Comparison of ENCODE assay signal across 10 cellular contexts in genomic region chrX:10482262-10482661, GRCh38.
DNase-seq lines count a peak whose midpoint lies in the region; ATAC-seq, FAIRE-seq and TF ChIP-seq lines count a peak whose summit lies in the region.
"Had no signal": no experiment of that assay in that cellular context is flagged by ENCODE, and none has a peak within 500 bp of the region (broad histone marks: within the 10 kb centered on the region; RNA-seq: fewer than 3 reads in every experiment).

No MANE protein-coding gene starts in this region.

- TF ChIP-seq CTCF in GM23338 (conservative IDR thresholded peaks at IDR 0.05; ENCODE audit: low read depth in 2 of 2), result no peak
- TF ChIP-seq CTCF in osteoblast (IDR thresholded peaks at IDR 0.05; ENCODE audit: extremely low read depth, low read depth, low read length), result no peak
- TF ChIP-seq CTCF in A673 (conservative IDR thresholded peaks at IDR 0.05; ENCODE audit: low read depth, low read length), result no peak

- no peaks in the 10 kb centered on the region for H3K9me2 ChIP-seq in GM23338 (ENCODE audit: insufficient read depth)

- H3K4me1 ChIP-seq in GM23338 (ENCODE audit: insufficient read depth) (peaks cover 16% of the 10 kb centered on the region), osteoblast (ENCODE audit: insufficient read depth, low read length) (peaks cover 21% of the 10 kb centered on the region), A673 (ENCODE audit: insufficient read depth, low read length, poor library complexity, severe bottlenecking) (no peaks in the 10 kb centered on the region)

- FAIRE-seq in GM12891 (lab: Jason Lieb, UNC), result peak; percentile 80

- H3K27ac Mint-ChIP-seq in GM23338, result no peak overlapping the region
- no peak overlapping the region for H3K27ac Mint-ChIP-seq in activated CD4-positive, alpha-beta T cell treated with anti-CD3 and anti-CD28 coated beads for 36 hours
- H3K27ac Mint-ChIP-seq: natural killer cell treated with Interleukin-12 subunit alpha and Interleukin-12 subunit beta and Interleukin-15 and Interleukin-18, amount 100 ng/mL, for 72 hours had no signal

- peaks cover 31% of the 10 kb centered on the region for H3K36me3 Mint-ChIP-seq in GM23338 (ENCODE audit: low read depth)
- no peaks in the 10 kb centered on the region for H3K36me3 Mint-ChIP-seq in activated CD4-positive, alpha-beta T cell treated with anti-CD3 and anti-CD28 coated beads for 36 hours (ENCODE audit: low read depth)
- H3K36me3 Mint-ChIP-seq: natural killer cell treated with Interleukin-12 subunit alpha and Interleukin-12 subunit beta and Interleukin-15 and Interleukin-18, amount 100 ng/mL, for 72 hours had no signal

- no peaks in the 10 kb centered on the region for H3F3A ChIP-seq in GM23338 (replicated peaks; ENCODE audit: low read depth)

- H3K4me1 Mint-ChIP-seq in GM23338, result peaks cover 28% of the 10 kb centered on the region
- H3K4me1 Mint-ChIP-seq in activated CD4-positive, alpha-beta T cell treated with anti-CD3 and anti-CD28 coated beads for 36 hours, result no peaks in the 10 kb centered on the region

- H3K4me2 ChIP-seq in GM23338 (no peak overlapping the region), osteoblast (ENCODE audit: insufficient read depth, low read length) (no peak overlapping the region)

- no peak overlapping the region for H3K27ac ChIP-seq in GM23338 (ENCODE audit: low read depth)
- H3K27ac ChIP-seq in osteoblast (ENCODE audit: low read depth, low read length), result no peak overlapping the region
- H3K27ac ChIP-seq in A673 (ENCODE audit: low read depth, low read length, poor library complexity, severe bottlenecking), result no peak overlapping the region

- H3K4me3 ChIP-seq in GM23338 (no peak overlapping the region), osteoblast (ENCODE audit: insufficient read depth, low read length) (no peak overlapping the region), A673 (ENCODE audit: low read depth, low read length, poor library complexity, severe bottlenecking) (no peak overlapping the region)

- CTCF ChIA-PET in A673 (lab: Charles Lee), result no interaction called here
- CTCF ChIA-PET in activated CD4-positive, alpha-beta T cell treated with anti-CD3 and anti-CD28 coated beads for 36 hours (lab: Charles Lee), result interaction anchor here (0.7 kb wide), 1 partner anchor 51 kb away, joined by 3 read pairs; no protein-coding TSS in a partner anchor

- no peaks in the 10 kb centered on the region for H4K20me1 ChIP-seq in GM23338 (replicated peaks; ENCODE audit: insufficient read depth)
- no peaks in the 10 kb centered on the region for H4K20me1 ChIP-seq in osteoblast (ENCODE audit: insufficient read depth, low read length)

- H3K36me3 ChIP-seq in GM23338 (ENCODE audit: insufficient read depth) (no peaks in the 10 kb centered on the region), osteoblast (ENCODE audit: insufficient read depth, low read length) (peaks cover 16% of the 10 kb centered on the region), A673 (ENCODE audit: insufficient read depth, low read length, poor library complexity, severe bottlenecking) (no peaks in the 10 kb centered on the region)

- intact Hi-C loops in Right ventricle myocardium superior (cut with DNase I), result no loop called here
- intact Hi-C loops in A673 (cut with micrococcal nuclease; ENCODE audit: unreplicated experiment), result no loop called here
- intact Hi-C loops in activated CD4-positive, alpha-beta T cell treated with anti-CD3 and anti-CD28 coated beads for 36 hours (cut with DNase I, micrococcal nuclease), result no loop called here

- no peaks in the 10 kb centered on the region for H3K27me3 Mint-ChIP-seq in GM23338 (ENCODE audit: insufficient read depth, low read depth, poor library complexity)
- no peaks in the 10 kb centered on the region for H3K27me3 Mint-ChIP-seq in activated CD4-positive, alpha-beta T cell treated with anti-CD3 and anti-CD28 coated beads for 36 hours
- H3K27me3 Mint-ChIP-seq: natural killer cell treated with Interleukin-12 subunit alpha and Interleukin-12 subunit beta and Interleukin-15 and Interleukin-18, amount 100 ng/mL, for 72 hours had no signal

- no peak overlapping the region for H3K4me3 Mint-ChIP-seq in GM23338
- H3K4me3 Mint-ChIP-seq in activated CD4-positive, alpha-beta T cell treated with anti-CD3 and anti-CD28 coated beads for 36 hours, result no peak overlapping the region
- H3K4me3 Mint-ChIP-seq: natural killer cell treated with Interleukin-12 subunit alpha and Interleukin-12 subunit beta and Interleukin-15 and Interleukin-18, amount 100 ng/mL, for 72 hours had no signal

- DNase-seq in GM12891 (ENCODE audit: insufficient read length, low spot score) (no peak), Right ventricle myocardium superior (peak; percentile 43), GM23338 (ENCODE audit: low spot score) (no peak), osteoblast (ENCODE audit: insufficient read length, low spot score, missing footprints) (no peak), A673 (ENCODE audit: low spot score) (no peak)
- DNase-seq in activated CD4-positive, alpha-beta T cell treated with anti-CD3 and anti-CD28 coated beads for 36 hours, result no peak

- ATAC-seq in GM21381 (IDR thresholded peaks at IDR 0.05; ENCODE audit: unreplicated experiment) (peak; percentile 78), HG03342 (IDR thresholded peaks at IDR 0.05; ENCODE audit: unreplicated experiment) (peak; percentile 90), Right ventricle myocardium superior (ENCODE audit: poor library complexity) (peak; percentile 61), GM23338 (no peak)
- no peak for ATAC-seq in activated CD4-positive, alpha-beta T cell treated with anti-CD3 and anti-CD28 coated beads for 36 hours
- ATAC-seq: natural killer cell treated with Interleukin-12 subunit alpha and Interleukin-12 subunit beta and Interleukin-15 and Interleukin-18, amount 100 ng/mL, for 72 hours; Panc1 had no signal

- H2AFZ ChIP-seq in GM23338 (no peak overlapping the region), osteoblast (ENCODE audit: low read length) (no peak overlapping the region)

- H3K9me3 ChIP-seq in osteoblast (ENCODE audit: low read depth, low read length), result no peaks in the 10 kb centered on the region
- no peaks in the 10 kb centered on the region for H3K9me3 ChIP-seq in A673 (ENCODE audit: low read depth, low read length, poor library complexity, severe bottlenecking)

- H3K79me2 ChIP-seq in GM23338 (replicated peaks; ENCODE audit: insufficient read depth), result no peaks in the 10 kb centered on the region
- H3K79me2 ChIP-seq in osteoblast (ENCODE audit: insufficient read depth, low read length), result no peaks in the 10 kb centered on the region

- BruUV-seq in A673 (replicated peaks; lab: Mats Ljungman, UMichigan), result no TSS peak

- no peaks in the 10 kb centered on the region for H3K27me3 ChIP-seq in GM23338 (ENCODE audit: insufficient read depth)
- H3K27me3 ChIP-seq in osteoblast (ENCODE audit: insufficient read depth, low read length), result no peaks in the 10 kb centered on the region
- H3K27me3 ChIP-seq in A673 (replicated peaks; ENCODE audit: insufficient read depth, low read depth, low read length, poor library complexity), result no peaks in the 10 kb centered on the region

- no peak for TF ChIP-seq POLR2A in GM12891 (IDR thresholded peaks at IDR 0.05; ENCODE audit: low read depth, low read length)

- POLR2A ChIA-PET in A673 (lab: Charles Lee; ENCODE audit: low non-redundant PET), result no interaction called here
- POLR2A ChIA-PET in activated CD4-positive, alpha-beta T cell treated with anti-CD3 and anti-CD28 coated beads for 36 hours (lab: Charles Lee), result no interaction called here

- H3K9me3 Mint-ChIP-seq in GM23338, result no peaks in the 10 kb centered on the region
- H3K9me3 Mint-ChIP-seq in activated CD4-positive, alpha-beta T cell treated with anti-CD3 and anti-CD28 coated beads for 36 hours (ENCODE audit: low read depth), result no peaks in the 10 kb centered on the region
- H3K9me3 Mint-ChIP-seq: natural killer cell treated with Interleukin-12 subunit alpha and Interleukin-12 subunit beta and Interleukin-15 and Interleukin-18, amount 100 ng/mL, for 72 hours had no signal

TF ChIP-seq in GM12891, 5 proteins besides CTCF, POLR2A, EP300 and RAD21:
- TF ChIP-seq SPI1 (IDR thresholded peaks at IDR 0.05; ENCODE audit: low read depth, low read length) (no peak), TAF1 (IDR thresholded peaks at IDR 0.05; ENCODE audit: low read depth, low read length) (no peak), PAX5 (IDR thresholded peaks at IDR 0.05; ENCODE audit: insufficient read depth, low read length, severe bottlenecking) (no peak), POU2F2 (IDR thresholded peaks at IDR 0.05; ENCODE audit: low read depth, low read length) (no peak), POLR2AphosphoS5 (IDR thresholded peaks at IDR 0.05; ENCODE audit: low read depth, low read length) (no peak)
TF ChIP-seq in GM12891: peak in this region for 0.

TF ChIP-seq in GM23338, 12 proteins besides CTCF, POLR2A, EP300 and RAD21 (continues in another document):
- TF ChIP-seq ETS1 (IDR thresholded peaks at IDR 0.05) (no peak), POLR2AphosphoS5 (IDR thresholded peaks at IDR 0.05; ENCODE audit: low read depth) (no peak)

Comparison
In these comparisons a context has a peak if more than half of its experiments do, and no peak if none do; other contexts are left out.
1. ATAC-seq: peak in GM21381 (single experiment), HG03342 (single experiment) and Right ventricle myocardium superior (single experiment); none in GM23338 (single experiment) and activated CD4-positive, alpha-beta T cell treated with anti-CD3 and anti-CD28 coated beads for 36 hours (single experiment).